Comparison of ENCODE assay signal across 8 cellular contexts in genomic region chr10:43201545-43202131, GRCh38.
DNase-seq lines count a peak whose midpoint lies in the region; ATAC-seq and TF ChIP-seq lines count a peak whose summit lies in the region.

No MANE protein-coding gene starts in this region.

- no peaks in the 10 kb centered on the region for H3K9me3 ChIP-seq in colonic mucosa
- H3K9me3 ChIP-seq in mucosa of descending colon = no peaks in the 10 kb centered on the region
- no peaks in the 10 kb centered on the region for H3K9me3 ChIP-seq in aorta (ENCODE audit: control insufficient read depth, low read length)

- ATAC-seq in mucosa of descending colon (no peak), aorta (ENCODE audit: low FRiP score) (no peak), HG02870 (IDR thresholded peaks at IDR 0.05; ENCODE audit: unreplicated experiment) (no peak)

- H3K36me3 ChIP-seq in colonic mucosa = no peaks in the 10 kb centered on the region
- no peaks in the 10 kb centered on the region for H3K36me3 ChIP-seq in mucosa of descending colon (ENCODE audit: low read depth)
- no peaks in the 10 kb centered on the region for H3K36me3 ChIP-seq in aorta (ENCODE audit: control insufficient read depth in 1 of 2, insufficient read depth in 2 of 2, low read length in 1 of 2)

- H3K27me3 ChIP-seq in colonic mucosa = no peaks in the 10 kb centered on the region
- H3K27me3 ChIP-seq in aorta (ENCODE audit: control insufficient read depth in 1 of 2, insufficient read depth in 2 of 2, low read length in 1 of 2) = no peaks in the 10 kb centered on the region

- TF ChIP-seq CTCF in colonic mucosa (IDR thresholded peaks at IDR 0.05) (no peak), mucosa of descending colon (IDR thresholded peaks at IDR 0.05) (no peak)

- no peak overlapping the region for H3K9ac ChIP-seq in colonic mucosa (ENCODE audit: low read depth in 2 of 2, low read length in 2 of 2)

- H3K4me1 ChIP-seq in colonic mucosa = no peaks in the 10 kb centered on the region
- H3K4me1 ChIP-seq in mucosa of descending colon (ENCODE audit: low read depth) = peaks cover 6% of the 10 kb centered on the region
- H3K4me1 ChIP-seq in aorta (ENCODE audit: control insufficient read depth in 1 of 2, insufficient read depth in 2 of 2, low read length in 2 of 2) = no peaks in the 10 kb centered on the region

- H3K4me3 ChIP-seq in colonic mucosa (no peak overlapping the region), mucosa of descending colon (no peak overlapping the region), aorta (ENCODE audit: low read length in 2 of 2) (no peak overlapping the region)

- DNase-seq in stimulated activated CD4-positive, alpha-beta T cell treated with anti-CD3 and anti-CD28 coated beads, Interleukin-4, amount 100 ng/mL, for 24 hours = peak; percentile 2
- DNase-seq in stimulated activated CD4-positive, alpha-beta T cell treated with anti-CD3 and anti-CD28 coated beads, Interleukin-12 subunit alpha, Interleukin-12 subunit beta, amount 100 ng/mL, for 4 hours = no peak
- peak; percentile 17 for DNase-seq in colonic mucosa
- peak in 2 of 3 donors; percentile 20 to 44 for DNase-seq in mucosa of descending colon
- DNase-seq in aorta = peak; percentile 43 to 74
- DNase-seq in NCI-H526 (lab: John Stamatoyannopoulos, UW) = no peak
- no peak for DNase-seq in SW 1271 (lab: John Stamatoyannopoulos, UW)

- no peak overlapping the region for H3K27ac ChIP-seq in colonic mucosa
- no peak overlapping the region for H3K27ac ChIP-seq in aorta (ENCODE audit: low read depth in 1 of 2, low read length in 2 of 2)

- intact Hi-C loops in colonic mucosa (cut with DNase I) = no loop called here
- intact Hi-C loops in mucosa of descending colon (cut with DNase I, micrococcal nuclease) = no loop called here
- intact Hi-C loops in aorta (cut with DNase I) = no loop called here

- 83 to 84% methylated on average over 11 of the region's 11 CpGs for WGBS in aorta, 2 donors

Comparison
In these comparisons a context has a peak if more than half of its experiments do, and no peak if none do; other contexts are left out.
1. DNase-seq: peak in stimulated activated CD4-positive, alpha-beta T cell treated with anti-CD3 and anti-CD28 coated beads, Interleukin-4, amount 100 ng/mL, for 24 hours (single experiment), colonic mucosa (single experiment), mucosa of descending colon (2 of 3) and aorta (2 of 2); none in stimulated activated CD4-positive, alpha-beta T cell treated with anti-CD3 and anti-CD28 coated beads, Interleukin-12 subunit alpha, Interleukin-12 subunit beta, amount 100 ng/mL, for 4 hours (single experiment), NCI-H526 (0 of 2) and SW 1271 (0 of 2).